ENCODE assay signal across 1 cellular context in the genomic region with DNA sequence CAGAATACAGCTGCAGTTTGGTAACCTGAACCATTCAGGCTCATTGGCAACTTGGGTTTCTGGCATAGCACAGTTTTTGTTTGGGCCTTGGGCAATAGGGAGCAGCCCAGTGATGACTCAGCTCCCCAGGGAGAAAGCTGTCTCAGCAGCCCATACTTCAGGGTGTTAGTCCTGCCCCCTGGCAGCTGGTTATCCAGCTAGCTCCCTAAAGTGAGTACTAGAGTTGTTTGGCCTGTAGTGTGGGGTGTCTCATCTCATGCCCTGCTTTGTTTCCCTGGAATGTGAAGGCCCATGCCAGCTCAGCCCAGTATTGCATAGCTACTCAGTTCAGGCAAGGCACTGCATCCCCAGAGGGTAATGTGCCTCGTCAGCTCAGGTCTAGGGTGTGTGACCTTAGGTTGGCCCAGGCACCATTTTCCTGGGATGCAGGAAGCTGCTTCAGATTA.
TF ChIP-seq lines count a peak whose summit lies in the region.

No MANE protein-coding gene starts in this region.

TF ChIP-seq in H1, 55 proteins besides CTCF, POLR2A, EP300 and RAD21:
- no peak for TF ChIP-seq TAF1 (IDR thresholded peaks at IDR 0.05; ENCODE audit: low read depth, low read length)
- TF ChIP-seq YY1 (IDR thresholded peaks at IDR 0.05; ENCODE audit: low read depth, low read length): no peak
- TF ChIP-seq EZH2 (IDR thresholded peaks at IDR 0.05; ENCODE audit: low read depth, low read length, severe bottlenecking): no peak
- no peak for TF ChIP-seq BACH1 (IDR thresholded peaks at IDR 0.05; ENCODE audit: low read length)
- TF ChIP-seq PHF8 (conservative IDR thresholded peaks at IDR 0.05; ENCODE audit: low read depth, low read length): no peak
- no peak for TF ChIP-seq HDAC6 (IDR thresholded peaks at IDR 0.05; ENCODE audit: low read depth, low read length)
- TF ChIP-seq CHD2 (IDR thresholded peaks at IDR 0.05; ENCODE audit: low read length): no peak
- no peak for TF ChIP-seq SIRT6 (IDR thresholded peaks at IDR 0.05; ENCODE audit: low read length)
- no peak for TF ChIP-seq SAP30 (IDR thresholded peaks at IDR 0.05; ENCODE audit: insufficient read depth, insufficient replicate concordance, low read length)
- TF ChIP-seq NRF1 (IDR thresholded peaks at IDR 0.05; ENCODE audit: low read depth, low read length): no peak
- TF ChIP-seq ASH2L (IDR thresholded peaks at IDR 0.05; ENCODE audit: low read length): no peak
- no peak for TF ChIP-seq SP4 (IDR thresholded peaks at IDR 0.05; ENCODE audit: low read length)
- TF ChIP-seq ZNF274 (IDR thresholded peaks at IDR 0.05; ENCODE audit: borderline replicate concordance, extremely low read depth, low read length): no peak
- TF ChIP-seq EGR1 (IDR thresholded peaks at IDR 0.05; ENCODE audit: borderline replicate concordance, low read depth, low read length): no peak
- TF ChIP-seq CBX8 (IDR thresholded peaks at IDR 0.05; ENCODE audit: borderline replicate concordance, low read depth, low read length): no peak
- TF ChIP-seq RXRA (IDR thresholded peaks at IDR 0.05; ENCODE audit: insufficient read depth, low read depth, low read length): no peak
- no peak for TF ChIP-seq CEBPB (IDR thresholded peaks at IDR 0.05; ENCODE audit: low read depth, low read length)
- TF ChIP-seq, protein P1, sequence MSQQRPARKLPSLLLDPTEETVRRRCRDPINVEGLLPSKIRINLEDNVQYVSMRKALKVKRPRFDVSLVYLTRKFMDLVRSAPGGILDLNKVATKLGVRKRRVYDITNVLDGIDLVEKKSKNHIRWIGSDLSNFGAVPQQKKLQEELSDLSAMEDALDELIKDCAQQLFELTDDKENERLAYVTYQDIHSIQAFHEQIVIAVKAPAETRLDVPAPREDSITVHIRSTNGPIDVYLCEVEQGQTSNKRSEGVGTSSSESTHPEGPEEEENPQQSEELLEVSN (IDR thresholded peaks at IDR 0.05): no peak
- no peak for TF ChIP-seq JUN (IDR thresholded peaks at IDR 0.05; ENCODE audit: low read depth, low read length)
